ENCODE assay signal across 23 cellular contexts in the genomic region with DNA sequence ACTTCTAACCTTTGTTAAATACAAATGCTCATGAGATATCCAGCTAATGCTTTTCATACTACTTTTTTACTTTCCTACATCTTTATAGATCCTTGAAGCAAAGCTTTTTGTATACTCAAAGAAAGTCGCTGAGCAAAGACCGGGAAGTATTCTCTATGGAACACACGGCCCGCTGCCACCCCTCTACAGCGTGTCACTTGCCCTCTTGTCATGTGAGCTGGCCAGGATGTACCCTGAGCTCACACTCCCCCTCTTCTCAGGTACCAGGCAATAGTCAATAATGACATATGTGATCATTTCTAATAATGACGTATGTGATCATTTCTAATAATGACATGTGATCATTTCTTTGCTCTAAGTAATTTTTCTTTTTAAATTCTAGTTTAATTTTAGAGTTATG.
"Had no signal": no experiment of that assay in that cellular context is flagged by ENCODE, and none has a peak within 500 bp of the region (broad histone marks: within the 10 kb centered on the region; RNA-seq: fewer than 3 reads in every experiment).

No MANE protein-coding gene starts in this region.

- H3K4me3 ChIP-seq: lower lobe of right lung, pancreas, prostate gland, smooth muscle cell, stomach, testis, thyroid gland, transverse colon, upper lobe of left lung, vagina had no signal

- H3K27me3 ChIP-seq: pancreas, stomach, testis, thyroid gland, transverse colon, upper lobe of left lung, vagina had no signal

- H3K4me1 ChIP-seq: lower lobe of right lung, prostate gland, thyroid gland, vagina had no signal

- H3K27ac ChIP-seq: lower lobe of right lung, pancreas, prostate gland, stomach, testis, thyroid gland, transverse colon, upper lobe of left lung, vagina had no signal

- H3K36me3 ChIP-seq: prostate gland, thyroid gland, transverse colon, upper lobe of left lung, vagina had no signal

- ATAC-seq: lower lobe of right lung; naive thymus-derived CD8-positive, alpha-beta T cell; pancreas; sciatic nerve; stimulated activated naive B cell treated with anti-CD40 and anti-IgM and Interleukin-4, amounts not matched to agents 10 μg/mL and 1 μg/mL and 100 μg/mL, for 72 hours; stimulated activated naive CD8-positive, alpha-beta T cell treated with anti-CD3 and anti-CD28 coated beads, Interleukin-15, Interleukin-2, amounts not matched to agents 100 U/mL and 50 U/mL, for 24 hours had no signal

- DNase-seq: hypothalamus; immature natural killer cell; kidney; lower lobe of right lung; mammary epithelial cell; mesenchymal stem cell; naive thymus-derived CD8-positive, alpha-beta T cell; nucleus accumbens; pancreas; posterior cingulate gyrus; stimulated activated CD4-positive, alpha-beta T cell treated with anti-CD3 and anti-CD28 coated beads, Interleukin-1b, Interleukin-23, amount 100 ng/mL, for 48 hours; stimulated activated CD4-positive, alpha-beta T cell treated with anti-CD3 and anti-CD28 coated beads, Interleukin-2, amount 100 ng/mL, for 48 hours; stimulated activated naive B cell treated with anti-CD40 and anti-IgM and Interleukin-4, amounts not matched to agents 10 μg/mL and 1 μg/mL and 100 μg/mL, for 72 hours; stimulated activated naive CD8-positive, alpha-beta T cell treated with anti-CD3 and anti-CD28 coated beads, Interleukin-15, Interleukin-2, amounts not matched to agents 100 U/mL and 50 U/mL, for 24 hours; stomach; testis; thyroid gland; transverse colon; upper lobe of left lung had no signal

- H3K9me3 ChIP-seq: lower lobe of right lung, pancreas, prostate gland, stomach, testis, thyroid gland, transverse colon, upper lobe of left lung, vagina had no signal
